11 cellular contexts compared by ENCODE assay signal in the genomic region with DNA sequence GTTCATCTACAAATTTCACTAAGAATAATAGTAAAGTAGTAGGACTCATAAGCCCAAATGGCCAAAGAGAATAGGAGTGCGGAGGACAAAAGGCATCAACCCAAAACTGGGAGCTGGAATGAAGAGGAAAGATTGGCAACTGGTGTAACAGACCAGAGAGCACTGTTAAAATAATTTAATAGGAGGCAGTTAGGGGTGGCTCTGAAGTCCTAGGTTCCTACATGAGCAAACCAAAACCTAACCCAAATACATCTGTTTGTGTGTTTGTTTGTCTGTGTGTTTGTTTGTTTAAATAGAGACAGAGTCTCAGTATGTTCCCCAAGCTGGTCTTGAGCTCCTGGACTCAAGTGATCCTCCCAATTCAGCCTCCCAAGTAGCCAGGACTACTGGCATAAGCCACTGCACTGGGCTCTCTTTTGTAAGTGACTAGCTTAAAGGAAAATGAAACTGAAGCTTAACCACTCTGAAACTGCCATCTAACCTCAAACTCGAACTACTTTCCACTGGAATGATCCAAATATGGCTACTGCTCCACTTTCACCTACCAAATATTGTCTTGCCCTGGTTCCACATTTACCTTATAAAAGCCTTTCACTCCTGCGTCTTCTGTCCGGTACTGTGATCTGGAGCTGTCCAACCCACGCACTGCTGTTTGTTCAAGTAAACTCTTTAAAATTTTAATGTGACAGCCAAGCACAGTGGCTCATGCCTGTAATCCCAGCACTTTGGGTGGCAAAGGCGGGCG.
DNase-seq lines count a peak whose midpoint lies in the region; ATAC-seq and TF ChIP-seq lines count a peak whose summit lies in the region.
"Had no signal": no experiment of that assay in that cellular context is flagged by ENCODE, and none has a peak within 500 bp of the region (broad histone marks: within the 10 kb centered on the region; RNA-seq: fewer than 3 reads in every experiment).

No MANE protein-coding gene starts in this region.

- peak overlapping the region; percentile 63 for H3K4me2 ChIP-seq in neural progenitor cell

- H3K79me2 ChIP-seq in neural progenitor cell (ENCODE audit: low read depth): peaks cover 8% of the 10 kb centered on the region

- H3K4me1 ChIP-seq in HUES48 (ENCODE audit: control insufficient read depth, insufficient read depth, low read length): peaks cover 47% of the 10 kb centered on the region
- H3K4me1 ChIP-seq in neural progenitor cell: peaks cover 51% of the 10 kb centered on the region
- H3K4me1 ChIP-seq in tibial artery: no peaks in the 10 kb centered on the region
- H3K4me1 ChIP-seq in ascending aorta: no peaks in the 10 kb centered on the region

- peaks cover 27% of the 10 kb centered on the region for H3K27me3 Mint-ChIP-seq in activated CD4-positive, alpha-beta T cell treated with anti-CD3 and anti-CD28 coated beads for 36 hours
- H3K27me3 Mint-ChIP-seq in neural progenitor cell (ENCODE audit: insufficient read depth, low read depth): peaks cover 8% of the 10 kb centered on the region

- peak overlapping the region; percentile 62; the same call in 1 of the 2 replicates for H3K9ac ChIP-seq in HUES48 (ENCODE audit: low read depth, low read length)
- no peak overlapping the region for H3K9ac ChIP-seq in neural progenitor cell

- H3K27ac Mint-ChIP-seq in activated CD4-positive, alpha-beta T cell treated with anti-CD3 and anti-CD28 coated beads for 36 hours: no peak overlapping the region
- H3K27ac Mint-ChIP-seq in neural progenitor cell: peak overlapping the region; percentile 100
- H3K27ac Mint-ChIP-seq: naive thymus-derived CD4-positive, alpha-beta T cell had no signal

- H3K4me3 Mint-ChIP-seq in activated CD4-positive, alpha-beta T cell treated with anti-CD3 and anti-CD28 coated beads for 36 hours: no peak overlapping the region
- peak overlapping the region; percentile 72 for H3K4me3 Mint-ChIP-seq in neural progenitor cell

- H2AFZ ChIP-seq in neural progenitor cell (replicated peaks): no peak overlapping the region

- no peaks in the 10 kb centered on the region for H3K36me3 Mint-ChIP-seq in activated CD4-positive, alpha-beta T cell treated with anti-CD3 and anti-CD28 coated beads for 36 hours (ENCODE audit: low read depth)
- H3K36me3 Mint-ChIP-seq in neural progenitor cell: peaks cover 16% of the 10 kb centered on the region

- intact Hi-C loops in activated CD4-positive, alpha-beta T cell treated with anti-CD3 and anti-CD28 coated beads for 36 hours (cut with DNase I, micrococcal nuclease): no loop called here
- intact Hi-C loops in tibial artery (cut with DNase I; ENCODE audit: low total_unique reads) (no loop called here), ascending aorta (cut with DNase I) (no loop called here)

- TF ChIP-seq CTCF in neural progenitor cell (IDR thresholded peaks at IDR 0.05) (no peak), tibial artery (IDR thresholded peaks at IDR 0.05) (no peak), ascending aorta (IDR thresholded peaks at IDR 0.05) (no peak)

- H4K20me1 ChIP-seq in neural progenitor cell (ENCODE audit: low read depth): no peaks in the 10 kb centered on the region

- CTCF ChIA-PET in activated CD4-positive, alpha-beta T cell treated with anti-CD3 and anti-CD28 coated beads for 36 hours (lab: Charles Lee): interaction anchor here (1.0 to 1.4 kb wide), 3 partner anchors 9 to 568 kb away, joined by 3 to 5 read pairs (median 3); no protein-coding TSS in a partner anchor

- H3K9me3 ChIP-seq in HUES48 (ENCODE audit: control insufficient read depth, insufficient read depth, low read length): peaks cover 10% of the 10 kb centered on the region
- H3K9me3 ChIP-seq in neural progenitor cell (ENCODE audit: low read depth): peaks cover 7% of the 10 kb centered on the region
- no peaks in the 10 kb centered on the region for H3K9me3 ChIP-seq in tibial artery
- no peaks in the 10 kb centered on the region for H3K9me3 ChIP-seq in ascending aorta

- no peaks in the 10 kb centered on the region for H3K27me3 ChIP-seq in HUES48 (ENCODE audit: control insufficient read depth, insufficient read depth, low read length)
- no peaks in the 10 kb centered on the region for H3K27me3 ChIP-seq in neural progenitor cell
- H3K27me3 ChIP-seq in tibial artery: no peaks in the 10 kb centered on the region
- H3K27me3 ChIP-seq in ascending aorta: no peaks in the 10 kb centered on the region

- POLR2A ChIA-PET in activated CD4-positive, alpha-beta T cell treated with anti-CD3 and anti-CD28 coated beads for 36 hours (lab: Charles Lee): no interaction called here

- H3K9me3 Mint-ChIP-seq in activated CD4-positive, alpha-beta T cell treated with anti-CD3 and anti-CD28 coated beads for 36 hours (ENCODE audit: low read depth): peaks cover 2% of the 10 kb centered on the region
- peaks cover 27% of the 10 kb centered on the region for H3K9me3 Mint-ChIP-seq in neural progenitor cell

- H3K4me3 ChIP-seq in HUES48 (ENCODE audit: low read depth, low read length) (peak overlapping the region; percentile 13; the same call in 1 of the 2 replicates), neural progenitor cell (peak overlapping the region; percentile 33), tibial artery (no peak overlapping the region), ascending aorta (no peak overlapping the region)

- H3F3A ChIP-seq in neural progenitor cell (ENCODE audit: low read depth): peaks cover 55% of the 10 kb centered on the region

- H3K36me3 ChIP-seq in HUES48 (ENCODE audit: control insufficient read depth, insufficient read depth, low read length) (no peaks in the 10 kb centered on the region), neural progenitor cell (peaks cover 12% of the 10 kb centered on the region), tibial artery (no peaks in the 10 kb centered on the region), ascending aorta (no peaks in the 10 kb centered on the region)

- DNase-seq in activated CD4-positive, alpha-beta T cell treated with anti-CD3 and anti-CD28 coated beads for 36 hours: no peak
- no peak for DNase-seq in activated CD4-positive, alpha-beta T cell treated with anti-CD3 and anti-CD28 coated beads for 48 hours
- DNase-seq in neural progenitor cell (ENCODE audit: low spot score) (no peak), tibial artery (no peak), HCEC 1CT (no peak), ascending aorta (ENCODE audit: low spot score in 2 of 2) (no peak)
- DNase-seq: 8988T; naive thymus-derived CD4-positive, alpha-beta T cell had no signal

- H3K27ac ChIP-seq in HUES48 (ENCODE audit: low read depth, low read length) (peak overlapping the region; percentile 98), neural progenitor cell (peak overlapping the region; percentile 94), tibial artery (no peak overlapping the region), ascending aorta (no peak overlapping the region)

- ATAC-seq in activated CD4-positive, alpha-beta T cell treated with anti-CD3 and anti-CD28 coated beads for 36 hours: peak; percentile 67
- peak; percentile 95 for ATAC-seq in HG02588 (IDR thresholded peaks at IDR 0.05; ENCODE audit: unreplicated experiment)
- ATAC-seq: naive thymus-derived CD4-positive, alpha-beta T cell; Panc1 had no signal

- peaks cover 24% of the 10 kb centered on the region for H3K4me1 Mint-ChIP-seq in activated CD4-positive, alpha-beta T cell treated with anti-CD3 and anti-CD28 coated beads for 36 hours
- peaks cover 62% of the 10 kb centered on the region for H3K4me1 Mint-ChIP-seq in neural progenitor cell

Comparison
In these comparisons a context has a peak if more than half of its experiments do, and no peak if none do; other contexts are left out.
1. H3K27ac ChIP-seq: peak in HUES48 (single experiment) and neural progenitor cell (single experiment); none in tibial artery (0 of 2) and ascending aorta (0 of 2).
2. H3K4me3 ChIP-seq: peak in HUES48 (single experiment) and neural progenitor cell (single experiment); none in tibial artery (0 of 2) and ascending aorta (0 of 2).